ENCODE assay signal across 8 cellular contexts in the genomic region with DNA sequence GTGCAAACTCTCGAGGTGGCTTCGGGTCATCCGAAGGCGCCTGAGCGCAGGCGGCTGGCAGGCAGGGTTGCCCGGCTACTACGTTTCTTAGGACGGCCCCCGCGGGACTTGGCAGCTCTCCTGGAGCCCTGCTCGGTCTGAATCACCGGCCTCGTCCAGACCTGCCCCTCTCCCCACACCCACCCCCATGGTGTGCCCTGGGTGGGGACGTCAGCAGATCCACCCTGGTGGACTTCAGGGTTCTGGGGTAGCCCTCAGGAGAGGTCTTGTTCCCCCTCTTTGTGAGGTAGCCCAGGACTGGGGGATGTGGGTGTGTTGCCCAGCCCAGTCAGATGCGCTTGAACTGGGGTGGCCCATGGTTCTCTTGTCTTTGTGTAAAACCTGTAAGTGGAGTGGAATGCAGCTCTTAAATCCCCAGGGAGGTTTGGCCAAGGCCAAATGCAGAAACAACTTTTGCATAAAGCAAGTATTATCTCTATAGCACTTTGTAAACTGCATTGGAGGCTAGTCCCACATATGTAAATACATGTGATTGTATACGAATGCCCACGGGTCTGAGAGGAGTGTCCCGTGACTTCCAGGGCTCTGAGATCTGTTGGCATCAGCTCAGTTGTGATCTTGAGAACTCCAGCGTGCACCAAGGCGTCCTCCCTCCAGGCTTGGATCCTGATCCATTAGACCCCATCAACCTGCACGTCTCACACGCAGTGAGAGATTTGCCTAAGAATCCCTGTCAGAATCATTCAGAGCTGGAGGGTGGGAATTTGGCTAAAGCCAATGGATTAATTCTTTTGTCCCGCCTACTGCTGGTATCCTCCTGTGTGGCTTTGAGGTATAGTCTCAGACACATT. TPM values are rescaled to one million over a fixed set of nuclear protein-coding genes. Genes with fewer than 3 reads are reported as not detected.
A peak's percentile ranks its signal among the peaks of the same experiment; 100 is the strongest.
DNase-seq lines count a peak whose midpoint lies in the region; ATAC-seq and TF ChIP-seq lines count a peak whose summit lies in the region.

No MANE protein-coding gene starts in this region.

- intact Hi-C loops in right lobe of liver (cut with DNase I) = loop anchor here (5.0 kb wide), 1 partner anchor 198 kb away; no protein-coding TSS in a partner anchor

- peak overlapping the region; percentile 99 for H3K4me3 ChIP-seq in coronary artery
- peak overlapping the region; percentile 61 to 88 (median 84) for H3K4me3 ChIP-seq in right lobe of liver

- TF ChIP-seq CTCF in coronary artery (IDR thresholded peaks at IDR 0.05) (no peak), right lobe of liver (IDR thresholded peaks at IDR 0.05) (no peak)

- peak in 2 of 4 donors; percentile 2 for ATAC-seq in right lobe of liver
- no peak for ATAC-seq in HG03439 (IDR thresholded peaks at IDR 0.05; ENCODE audit: unreplicated experiment)
- no peak for ATAC-seq in GM21786 (IDR thresholded peaks at IDR 0.05; ENCODE audit: unreplicated experiment)

- H3K9me3 ChIP-seq in right lobe of liver = no peaks in the 10 kb centered on the region

- WGBS in right lobe of liver (ENCODE audit: insufficient coverage, low coverage, low lambda C conversion rate, missing lambda C conversion rate) = 23% methylated on average over 11 of the region's 24 CpGs

- H3K27ac ChIP-seq in coronary artery (peak overlapping the region; percentile 96 to 99), right lobe of liver (peak overlapping the region in 2 of 3 donors; percentile 31 to 93), substantia nigra (ENCODE audit: low read depth, low read length, poor library complexity, severe bottlenecking) (peak overlapping the region; percentile 91)

- peaks cover 0 to 38% (median 8%) of the 10 kb centered on the region in 4 donors for H3K4me1 ChIP-seq in right lobe of liver

- TF ChIP-seq POLR2A in right lobe of liver (IDR thresholded peaks at IDR 0.05) = no peak

- DNase-seq in GM03348 (ENCODE audit: low spot score) (peak; percentile 81), NCI-H526 (lab: John Stamatoyannopoulos, UW) (peak; percentile 50 to 75), coronary artery (ENCODE audit: low spot score) (peak; percentile 87), right lobe of liver (peak; percentile 58 to 80 (median 67)), substantia nigra (lab: John Stamatoyannopoulos, UW) (peak in 14 of 49 donors; percentile 40 to 71 (median 50)), GM19238 (ENCODE audit: insufficient read length, low spot score) (no peak)

- no peaks in the 10 kb centered on the region for H3K36me3 ChIP-seq in right lobe of liver

- no peaks in the 10 kb centered on the region for H3K27me3 ChIP-seq in right lobe of liver

RNA-seq across cellular contexts. Expression of gene PFKFB3, which starts 1.8 kb away (rescaled TPM):
- total RNA-seq in right lobe of liver = 10 to 100 TPM in 4 of 6 experiments, 1 to 10 TPM in 2; 6.8 to 57.8 (median 20.8) TPM
